23 cellular contexts compared by ENCODE assay signal in genomic region chr5:37871023-37871815, GRCh38. TPM values are rescaled to one million over a fixed set of nuclear protein-coding genes. Genes with fewer than 3 reads are reported as not detected.
DNase-seq lines count a peak whose midpoint lies in the region; ATAC-seq and TF ChIP-seq lines count a peak whose summit lies in the region.
"Had no signal": no experiment of that assay in that cellular context is flagged by ENCODE, and none has a peak within 500 bp of the region (broad histone marks: within the 10 kb centered on the region; RNA-seq: fewer than 3 reads in every experiment).

No MANE protein-coding gene starts in this region.

- H3K4me3 ChIP-seq in GM23248 (no peak overlapping the region), skeletal muscle cell (ENCODE audit: low read depth, low read length) (no peak overlapping the region), spleen (no peak overlapping the region), right cardiac atrium (ENCODE audit: low read length) (no peak overlapping the region)
- H3K4me3 ChIP-seq: BLaER1 treated with 17β-estradiol and CSF1 and Interleukin-3, amounts not matched to agents 10 nM and 100 nM; coronary artery; lung; thyroid gland had no signal

- H3K9me2 ChIP-seq in GM23248 (ENCODE audit: insufficient read depth), result no peaks in the 10 kb centered on the region

- H3K27me3 ChIP-seq in GM23248 (replicated peaks; ENCODE audit: insufficient read depth) (no peaks in the 10 kb centered on the region), spleen (replicated peaks in 1 of 7) (no peaks in the 10 kb centered on the region), right cardiac atrium (ENCODE audit: control insufficient read depth, insufficient read depth) (no peaks in the 10 kb centered on the region)
- H3K27me3 ChIP-seq: BLaER1 treated with 17β-estradiol and CSF1 and Interleukin-3, amounts not matched to agents 10 nM and 100 nM; thyroid gland had no signal

- no peaks in the 10 kb centered on the region for H4K20me1 ChIP-seq in GM23248 (ENCODE audit: insufficient read depth)
- H4K20me1 ChIP-seq: BLaER1 treated with 17β-estradiol and CSF1 and Interleukin-3, amounts not matched to agents 10 nM and 100 nM had no signal

- WGBS in GM23248 (ENCODE audit: low coverage in 1 of 2, low lambda C conversion rate in 2 of 2, missing lambda C conversion rate in 2 of 2), 2 experiments, result 12% methylated on average over 7 of the region's 7 CpGs
- WGBS in spleen, 5 donors, result 78 to 92% (median 87%) methylated on average over 7 of the region's 7 CpGs
- 79% methylated on average over 7 of the region's 7 CpGs for WGBS in right cardiac atrium

- no peaks in the 10 kb centered on the region for H3K9me3 Mint-ChIP-seq in activated CD4-positive, alpha-beta T cell treated with anti-CD3 and anti-CD28 coated beads, Interleukin-2, amount 10 ng/mL, durations not matched to agents 24 days and 14 days
- H3K9me3 Mint-ChIP-seq in mesothelial cell of epicardium, result peaks cover 6% of the 10 kb centered on the region
- H3K9me3 Mint-ChIP-seq: natural killer cell treated with Interleukin-12 subunit alpha and Interleukin-12 subunit beta and Interleukin-15 and Interleukin-18, amount 100 ng/mL, for 72 hours had no signal

- no peaks in the 10 kb centered on the region for H3K79me2 ChIP-seq in GM23248 (ENCODE audit: insufficient read depth)

- intact Hi-C loops in activated CD4-positive, alpha-beta T cell treated with anti-CD3 and anti-CD28 coated beads, Interleukin-2, amount 10 ng/mL, durations not matched to agents 24 days and 14 days (cut with micrococcal nuclease), result no loop called here
- intact Hi-C loops in spleen (cut with DNase I; ENCODE audit: low total_unique reads) (no loop called here), right cardiac atrium (cut with DNase I) (no loop called here)

- H2AFZ ChIP-seq in GM23248, result no peak overlapping the region

- H3K27me3 Mint-ChIP-seq in activated CD4-positive, alpha-beta T cell treated with anti-CD3 and anti-CD28 coated beads, Interleukin-2, amount 10 ng/mL, durations not matched to agents 24 days and 14 days, result no peaks in the 10 kb centered on the region
- H3K27me3 Mint-ChIP-seq in mesothelial cell of epicardium (ENCODE audit: low read depth), result peaks cover 4% of the 10 kb centered on the region

- peaks cover 30% of the 10 kb centered on the region for H3F3A ChIP-seq in GM23248 (ENCODE audit: insufficient read depth)

- H3K27ac Mint-ChIP-seq in activated CD4-positive, alpha-beta T cell treated with anti-CD3 and anti-CD28 coated beads, Interleukin-2, amount 10 ng/mL, durations not matched to agents 24 days and 14 days, result no peak overlapping the region
- H3K27ac Mint-ChIP-seq in mesothelial cell of epicardium, result no peak overlapping the region
- H3K27ac Mint-ChIP-seq: activated CD8-positive, alpha-beta memory T cell treated with anti-CD3 and anti-CD28 coated beads, Interleukin-2, amount 10 ng/mL, durations not matched to agents 7 days and 5 days; natural killer cell treated with Interleukin-12 subunit alpha and Interleukin-12 subunit beta and Interleukin-15 and Interleukin-18, amount 100 ng/mL, for 72 hours; progenitor cell of endocrine pancreas had no signal

- no peak for TF ChIP-seq POLR2A in spleen (IDR thresholded peaks at IDR 0.05)

- H3K27ac ChIP-seq in GM23248 (peak overlapping the region; percentile 32), spleen (no peak overlapping the region), right cardiac atrium (ENCODE audit: low read length) (no peak overlapping the region)
- H3K27ac ChIP-seq: BLaER1 treated with 17β-estradiol and CSF1 and Interleukin-3, amounts not matched to agents 10 nM and 100 nM; coronary artery; thyroid gland had no signal

- no peaks in the 10 kb centered on the region for H3K36me3 ChIP-seq in GM23248 (ENCODE audit: low read depth)
- no peaks in the 10 kb centered on the region for H3K36me3 ChIP-seq in spleen
- H3K36me3 ChIP-seq: BLaER1 treated with 17β-estradiol and CSF1 and Interleukin-3, amounts not matched to agents 10 nM and 100 nM; thyroid gland had no signal

- in situ Hi-C loops in GM23248 (cut with MboI), result no loop called here

- ATAC-seq in right cardiac atrium, result no peak
- ATAC-seq: activated CD8-positive, alpha-beta memory T cell treated with anti-CD3 and anti-CD28 coated beads, Interleukin-2, amount 10 ng/mL, durations not matched to agents 7 days and 5 days; natural killer cell treated with Interleukin-12 subunit alpha and Interleukin-12 subunit beta and Interleukin-15 and Interleukin-18, amount 100 ng/mL, for 72 hours had no signal

- H3K9ac ChIP-seq in GM23248, result no peak overlapping the region
- H3K9ac ChIP-seq: BLaER1 treated with 17β-estradiol and CSF1 and Interleukin-3, amounts not matched to agents 10 nM and 100 nM had no signal

- H3K9me3 ChIP-seq in GM23248 (ENCODE audit: low read depth) (no peaks in the 10 kb centered on the region), spleen (peaks cover 0 to 10% (median under 1%) of the 10 kb centered on the region in 8 donors), right cardiac atrium (ENCODE audit: control insufficient read depth, low read length) (no peaks in the 10 kb centered on the region)
- H3K9me3 ChIP-seq: thyroid gland had no signal

- peaks cover 47% of the 10 kb centered on the region for H3K4me1 ChIP-seq in GM23248 (ENCODE audit: insufficient read depth)
- no peaks in the 10 kb centered on the region for H3K4me1 ChIP-seq in spleen
- H3K4me1 ChIP-seq in right cardiac atrium (ENCODE audit: control insufficient read depth, insufficient read depth, low read length), result no peaks in the 10 kb centered on the region
- H3K4me1 ChIP-seq: BLaER1 treated with 17β-estradiol and CSF1 and Interleukin-3, amounts not matched to agents 10 nM and 100 nM; thyroid gland had no signal

- H3K4me2 ChIP-seq in GM23248 (ENCODE audit: unreplicated experiment), result peak overlapping the region; percentile 33
- H3K4me2 ChIP-seq: BLaER1 treated with 17β-estradiol and CSF1 and Interleukin-3, amounts not matched to agents 10 nM and 100 nM had no signal

- DNase-seq in GM23248 (peak; percentile 91), RPMI7951 (ENCODE audit: low read depth) (peak; percentile 85), dedifferentiated amniotic fluid mesenchymal stem cell (ENCODE audit: extremely low spot score) (peak; percentile 50), skeletal muscle cell (ENCODE audit: low read depth) (peak; percentile 68), spleen (no peak), right cardiac atrium (no peak), mesothelial cell of epicardium (ENCODE audit: low spot score in 2 of 2, unreplicated experiment in 2 of 2) (no peak)
- no peak for DNase-seq in activated CD4-positive, alpha-beta T cell treated with anti-CD3 and anti-CD28 coated beads, Interleukin-2, amount 10 ng/mL, durations not matched to agents 24 days and 14 days
- DNase-seq: activated CD4-positive, alpha-beta T cell treated with anti-CD3 and anti-CD28 coated beads for 1 hour; activated CD8-positive, alpha-beta memory T cell treated with anti-CD3 and anti-CD28 coated beads, Interleukin-2, amount 10 ng/mL, durations not matched to agents 7 days and 5 days; activated effector memory CD4-positive, alpha-beta T cell treated with Interleukin-2 at 50 U/mL for 16 hours; anterior cingulate cortex; head of caudate nucleus; NCI-H2029 treated with DMSO at 0.1 percent for 48 hours; NCI-H524; T-helper 9 cell; thyroid gland had no signal

- no peaks in the 10 kb centered on the region for H3K36me3 Mint-ChIP-seq in activated CD4-positive, alpha-beta T cell treated with anti-CD3 and anti-CD28 coated beads, Interleukin-2, amount 10 ng/mL, durations not matched to agents 24 days and 14 days (ENCODE audit: low read depth)
- no peaks in the 10 kb centered on the region for H3K36me3 Mint-ChIP-seq in mesothelial cell of epicardium
- H3K36me3 Mint-ChIP-seq: activated CD8-positive, alpha-beta memory T cell treated with anti-CD3 and anti-CD28 coated beads, Interleukin-2, amount 10 ng/mL, durations not matched to agents 7 days and 5 days; natural killer cell treated with Interleukin-12 subunit alpha and Interleukin-12 subunit beta and Interleukin-15 and Interleukin-18, amount 100 ng/mL, for 72 hours had no signal

- TF ChIP-seq CTCF in spleen (IDR thresholded peaks at IDR 0.05 in 8 of 11, conservative IDR thresholded peaks at IDR 0.05 in 3 of 11), result no peak
- no peak for TF ChIP-seq CTCF in mesothelial cell of epicardium (IDR thresholded peaks at IDR 0.05; ENCODE audit: unreplicated experiment)

- H3K4me3 Mint-ChIP-seq in activated CD4-positive, alpha-beta T cell treated with anti-CD3 and anti-CD28 coated beads, Interleukin-2, amount 10 ng/mL, durations not matched to agents 24 days and 14 days, result no peak overlapping the region
- H3K4me3 Mint-ChIP-seq in mesothelial cell of epicardium, result no peak overlapping the region
- H3K4me3 Mint-ChIP-seq: activated CD8-positive, alpha-beta memory T cell treated with anti-CD3 and anti-CD28 coated beads, Interleukin-2, amount 10 ng/mL, durations not matched to agents 7 days and 5 days; natural killer cell treated with Interleukin-12 subunit alpha and Interleukin-12 subunit beta and Interleukin-15 and Interleukin-18, amount 100 ng/mL, for 72 hours had no signal

- H3K4me1 Mint-ChIP-seq in activated CD4-positive, alpha-beta T cell treated with anti-CD3 and anti-CD28 coated beads, Interleukin-2, amount 10 ng/mL, durations not matched to agents 24 days and 14 days, result no peaks in the 10 kb centered on the region
- H3K4me1 Mint-ChIP-seq in mesothelial cell of epicardium, result no peaks in the 10 kb centered on the region
- H3K4me1 Mint-ChIP-seq: activated CD8-positive, alpha-beta memory T cell treated with anti-CD3 and anti-CD28 coated beads, Interleukin-2, amount 10 ng/mL, durations not matched to agents 7 days and 5 days had no signal

RNA-seq across cellular contexts. Expression of gene GDNF, which starts 31.4 kb away (rescaled TPM):
- total RNA-seq in GM23248 (2014; rRNA removed; shearing (Covaris generic)), result 2.9 and 3.7 TPM in 2 replicates
- 1.5 and 1.7 TPM in 2 replicates for polyA plus RNA-seq in GM23248 (2016; fragmentation: Nextera tagmentation; extraction: Ambion mirVana)
- total RNA-seq in RPMI7951 (2014; rRNA removed; shearing (Covaris generic)), result 2.2 TPM in 2 replicates
- total RNA-seq in activated CD4-positive, alpha-beta T cell treated with anti-CD3 and anti-CD28 coated beads, Interleukin-2, amount 10 ng/mL, durations not matched to agents 24 days and 14 days, result 0.16 and 0.38 TPM in 2 replicates
- total RNA-seq in spleen, result under 1 TPM in 5 of 7 donors, not detected in 2; 0.13 to 0.88 (median 0.58) TPM
- under 1 TPM; 0.02 to 0.06 (median 0.02) TPM for polyA plus RNA-seq in spleen
- total RNA-seq in right cardiac atrium, result under 1 TPM; 0.26 to 0.74 (median 0.54) TPM
- polyA plus RNA-seq in right cardiac atrium, result 0.14 TPM
- total RNA-seq in mesothelial cell of epicardium, result 0.51 to 0.86 TPM (median 0.85 TPM) in 3 replicates
- total RNA-seq: activated CD8-positive, alpha-beta memory T cell treated with anti-CD3 and anti-CD28 coated beads, Interleukin-2, amount 10 ng/mL, durations not matched to agents 7 days and 5 days; endothelial cell of umbilical vein; lung; natural killer cell treated with Interleukin-12 subunit alpha and Interleukin-12 subunit beta and Interleukin-15 and Interleukin-18, amount 100 ng/mL, for 72 hours; thyroid gland had no signal
- polyA plus RNA-seq: endothelial cell of umbilical vein had no signal

Comparison
In these comparisons a context has a peak if more than half of its experiments do, and no peak if none do; other contexts are left out.
1. DNase-seq: peak in GM23248 (single experiment), RPMI7951 (single experiment), dedifferentiated amniotic fluid mesenchymal stem cell (single experiment) and skeletal muscle cell (single experiment); none in activated CD4-positive, alpha-beta T cell treated with anti-CD3 and anti-CD28 coated beads, Interleukin-2, amount 10 ng/mL, durations not matched to agents 24 days and 14 days (single experiment), spleen (single experiment), right cardiac atrium (0 of 3) and mesothelial cell of epicardium (0 of 2).